ENCODE assay signal across 8 cellular contexts in the genomic region with DNA sequence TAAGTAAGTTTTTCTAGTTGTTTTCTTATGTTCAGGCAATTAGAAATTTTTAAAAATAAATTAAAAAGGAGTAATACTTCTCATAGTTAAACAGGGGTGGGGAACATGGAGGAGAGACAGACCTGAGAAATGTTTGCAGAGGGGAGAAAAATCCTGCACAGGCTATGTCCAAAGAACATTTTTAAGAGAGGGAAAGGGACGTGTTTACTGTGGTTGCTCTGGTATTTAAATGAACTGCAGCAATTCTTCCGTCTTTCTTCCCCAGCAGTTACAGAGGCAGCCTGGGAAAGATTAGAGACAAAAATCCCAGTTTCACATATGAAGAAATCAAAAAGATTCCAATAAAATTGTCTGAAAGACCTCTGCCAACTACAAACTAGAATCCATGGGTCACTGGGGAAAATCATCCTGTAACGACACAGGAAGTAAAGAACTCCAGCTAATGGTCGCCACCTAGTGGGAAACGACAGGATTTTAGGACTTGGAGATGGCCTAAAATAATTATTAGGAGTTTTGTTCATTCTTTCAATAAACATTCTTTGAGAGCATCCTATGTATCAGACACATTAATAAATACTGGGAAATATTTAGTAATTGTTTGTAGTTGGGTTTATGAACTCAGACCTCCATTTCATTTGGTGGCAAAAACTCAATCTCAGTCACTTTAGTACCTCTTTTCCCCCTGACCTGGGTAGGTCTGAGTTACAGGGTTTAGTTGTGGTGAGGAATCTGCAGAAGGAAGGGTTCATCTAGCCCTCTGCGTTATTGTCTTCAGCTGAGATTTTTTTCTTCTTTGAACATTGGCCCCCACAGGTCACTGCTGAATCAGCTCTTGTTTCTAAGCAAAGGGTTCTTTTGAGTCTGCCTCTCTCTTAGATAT.
DNase-seq lines count a peak whose midpoint lies in the region; ATAC-seq and TF ChIP-seq lines count a peak whose summit lies in the region.

No MANE protein-coding gene starts in this region.

- ATAC-seq in GM19351 (IDR thresholded peaks at IDR 0.05; ENCODE audit: unreplicated experiment) (peak; percentile 65), HG03280 (IDR thresholded peaks at IDR 0.05; ENCODE audit: unreplicated experiment) (peak; percentile 77), Right ventricle myocardium superior (ENCODE audit: poor library complexity) (peak; percentile 90)
- ATAC-seq in activated CD8-positive, alpha-beta T cell treated with anti-CD3 and anti-CD28 coated beads for 36 hours, result peak; percentile 66
- no peak for ATAC-seq in activated T-helper 17 cell treated with anti-CD3 and anti-CD28 coated beads, Interleukin-2, amount 50 U/mL, for 72 hours (replicated peaks)

- POLR2A ChIA-PET in activated CD8-positive, alpha-beta T cell treated with anti-CD3 and anti-CD28 coated beads for 36 hours (lab: Charles Lee), result no interaction called here

- DNase-seq in DMS79 treated with DMSO at 0.1 percent for 48 hours (lab: John Stamatoyannopoulos, UW) (peak; percentile 43), NCI-H2196 (lab: John Stamatoyannopoulos, UW; ENCODE audit: unreplicated experiment) (peak; percentile 83), Right ventricle myocardium superior (no peak), pons (ENCODE audit: low spot score) (peak; percentile 91)
- peak; percentile 66 for DNase-seq in activated CD8-positive, alpha-beta T cell treated with anti-CD3 and anti-CD28 coated beads for 36 hours

- CTCF ChIA-PET in activated CD8-positive, alpha-beta T cell treated with anti-CD3 and anti-CD28 coated beads for 36 hours (lab: Charles Lee), result interaction anchor here (0.7 to 7.7 kb wide), 16 partner anchors 14 to 251 kb away, joined by 3 to 92 read pairs (median 4); no protein-coding TSS in a partner anchor

- H3K9me3 Mint-ChIP-seq in activated CD8-positive, alpha-beta T cell treated with anti-CD3 and anti-CD28 coated beads for 36 hours, result no peaks in the 10 kb centered on the region
- no peaks in the 10 kb centered on the region for H3K9me3 Mint-ChIP-seq in activated T-helper 17 cell treated with anti-CD3 and anti-CD28 coated beads, Interleukin-2, amount 50 U/mL, for 72 hours

- no peaks in the 10 kb centered on the region for H3K36me3 Mint-ChIP-seq in activated CD8-positive, alpha-beta T cell treated with anti-CD3 and anti-CD28 coated beads for 36 hours (ENCODE audit: low read depth)
- no peaks in the 10 kb centered on the region for H3K36me3 Mint-ChIP-seq in activated T-helper 17 cell treated with anti-CD3 and anti-CD28 coated beads, Interleukin-2, amount 50 U/mL, for 72 hours (ENCODE audit: low read depth)

- H3K27ac Mint-ChIP-seq in activated CD8-positive, alpha-beta T cell treated with anti-CD3 and anti-CD28 coated beads for 36 hours, result no peak overlapping the region
- H3K27ac Mint-ChIP-seq in activated T-helper 17 cell treated with anti-CD3 and anti-CD28 coated beads, Interleukin-2, amount 50 U/mL, for 72 hours, result no peak overlapping the region

- H3K4me1 Mint-ChIP-seq in activated CD8-positive, alpha-beta T cell treated with anti-CD3 and anti-CD28 coated beads for 36 hours (ENCODE audit: low read depth), result peaks cover 4% of the 10 kb centered on the region
- no peaks in the 10 kb centered on the region for H3K4me1 Mint-ChIP-seq in activated T-helper 17 cell treated with anti-CD3 and anti-CD28 coated beads, Interleukin-2, amount 50 U/mL, for 72 hours

- intact Hi-C loops in activated CD8-positive, alpha-beta T cell treated with anti-CD3 and anti-CD28 coated beads for 36 hours (cut with micrococcal nuclease), result loop anchor here (1.0 kb wide), 1 partner anchor 118 kb away; no protein-coding TSS in a partner anchor
- intact Hi-C loops in Right ventricle myocardium superior (cut with DNase I), result loop anchor here (2.0 to 10.0 kb wide), 3 partner anchors 71 to 241 kb away; partner anchors contain the start of gene GOLIM4

- peak; percentile 71 for TF ChIP-seq CTCF in activated CD8-positive, alpha-beta T cell treated with anti-CD3 and anti-CD28 coated beads for 36 hours (IDR thresholded peaks at IDR 0.05)

- no peaks in the 10 kb centered on the region for H3K27me3 Mint-ChIP-seq in activated CD8-positive, alpha-beta T cell treated with anti-CD3 and anti-CD28 coated beads for 36 hours
- no peaks in the 10 kb centered on the region for H3K27me3 Mint-ChIP-seq in activated T-helper 17 cell treated with anti-CD3 and anti-CD28 coated beads, Interleukin-2, amount 50 U/mL, for 72 hours

- no peak overlapping the region for H3K4me3 Mint-ChIP-seq in activated CD8-positive, alpha-beta T cell treated with anti-CD3 and anti-CD28 coated beads for 36 hours
- no peak overlapping the region for H3K4me3 Mint-ChIP-seq in activated T-helper 17 cell treated with anti-CD3 and anti-CD28 coated beads, Interleukin-2, amount 50 U/mL, for 72 hours
